15 cellular contexts compared by ENCODE assay signal in the genomic region with DNA sequence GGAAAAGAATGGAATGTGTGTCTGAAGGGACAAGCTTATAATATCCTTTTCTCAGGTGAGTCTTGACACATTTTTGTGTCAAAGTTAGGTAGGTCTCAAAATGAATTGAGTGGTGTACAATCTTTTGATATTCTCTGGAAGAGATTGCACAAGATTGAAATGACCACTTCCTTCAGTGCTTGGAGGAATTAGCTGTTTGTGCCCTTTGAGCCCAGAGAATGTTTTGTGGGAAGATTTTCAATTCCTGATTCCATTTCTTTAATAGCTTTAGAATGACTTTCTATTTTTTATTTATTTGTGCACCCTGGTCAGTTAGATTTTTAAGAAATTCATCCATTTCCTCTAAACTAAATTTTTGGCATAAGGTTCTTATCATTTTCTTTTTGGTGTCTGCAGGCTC. TPM values are rescaled to one million over a fixed set of nuclear protein-coding genes. Genes with fewer than 3 reads are reported as not detected.
DNase-seq lines count a peak whose midpoint lies in the region; ATAC-seq and TF ChIP-seq lines count a peak whose summit lies in the region.
"Had no signal": no experiment of that assay in that cellular context is flagged by ENCODE, and none has a peak within 500 bp of the region (broad histone marks: within the 10 kb centered on the region; RNA-seq: fewer than 3 reads in every experiment).

No MANE protein-coding gene starts in this region.

- H3K27me3 ChIP-seq in BJ (ENCODE audit: control insufficient read depth, insufficient read depth, low read length): no peaks in the 10 kb centered on the region

- TF ChIP-seq POLR2A in erythroblast (IDR thresholded peaks at IDR 0.05; ENCODE audit: low read length): no peak

- ATAC-seq in sciatic nerve (peak; percentile 77), HG03280 (IDR thresholded peaks at IDR 0.05; ENCODE audit: unreplicated experiment) (no peak)
- ATAC-seq: PC-3 had no signal

- POLR2A ChIA-PET in BJ (lab: Charles Lee): interaction anchor here (0.7 to 0.8 kb wide), 7 partner anchors 27 to 1107 kb away, joined by 3 to 9 read pairs (median 3); a partner anchor contains a TSS

- TF ChIP-seq CTCF in BJ (IDR thresholded peaks at IDR 0.05; ENCODE audit: insufficient read depth, low read depth, low read length): no peak

- H3K4me3 ChIP-seq in BJ (ENCODE audit: low read depth, low read length): no peak overlapping the region
- H3K4me3 ChIP-seq: HAP-1 had no signal

- peak; percentile 68 for DNase-seq in BJ (ENCODE audit: low read depth)
- peak; percentile 25 for DNase-seq in MV-4-11 (lab: John Stamatoyannopoulos, UW)
- peak; percentile 49 for DNase-seq in fibroblast of peridontal ligament (ENCODE audit: extremely low read depth)
- DNase-seq in sciatic nerve (ENCODE audit: low spot score): no peak
- DNase-seq in NCI-H1694 treated with DMSO at 0.1 percent for 48 hours (lab: John Stamatoyannopoulos, UW): no peak
- DNase-seq in erythroblast (lab: John Stamatoyannopoulos, UW): no peak
- DNase-seq: CD4-positive, alpha-beta memory T cell; DND-41; NCI-H1436 treated with DMSO at 0.1 percent for 48 hours; NCI-H226; NCI-H526 treated with DMSO at 0.1 percent for 48 hours; PC-3 had no signal

- intact Hi-C loops in sciatic nerve (cut with DNase I): no loop called here

- H3K36me3 ChIP-seq in BJ (ENCODE audit: control insufficient read depth, insufficient read depth, low read length): no peaks in the 10 kb centered on the region
- H3K36me3 ChIP-seq: HAP-1 had no signal

- CTCF ChIA-PET in BJ (lab: Yijun Ruan, JAX): interaction anchor here (1.0 to 14.0 kb wide), 8 partner anchors 9 to 152 kb away, joined by 3 to 512 read pairs (median 4); no protein-coding TSS in a partner anchor

RNA-seq across cellular contexts. Expression of a gene that starts 1.6 kb away (rescaled TPM):
- polyA plus RNA-seq in BJ (2011; rRNA removed): 0.22 and 0.40 TPM in 2 replicates
- not detected in 2 replicates for polyA minus RNA-seq in BJ (2011; rRNA and poly(A)+ RNA removed)
- 28.8 TPM for total RNA-seq in sciatic nerve
- total RNA-seq: CD4-positive, alpha-beta memory T cell; HT-29; PC-3 had no signal
- polyA plus RNA-seq: CD4-positive, alpha-beta memory T cell had no signal

RNA-seq across cellular contexts. Expression of a gene that starts 8.4 kb away (rescaled TPM):
- polyA plus RNA-seq in BJ (2011; rRNA removed): not detected in 2 replicates
- not detected in 2 replicates for polyA minus RNA-seq in BJ (2011; rRNA and poly(A)+ RNA removed)
- total RNA-seq in sciatic nerve: not detected
- total RNA-seq: CD4-positive, alpha-beta memory T cell; HT-29; PC-3 had no signal
- polyA plus RNA-seq: CD4-positive, alpha-beta memory T cell had no signal

RNA-seq across cellular contexts. Expression of a gene that starts 35.4 kb away (rescaled TPM):
- polyA plus RNA-seq in BJ (2011; rRNA removed): 0.10 and 0.11 TPM in 2 replicates
- not detected in 2 replicates for polyA minus RNA-seq in BJ (2011; rRNA and poly(A)+ RNA removed)
- 10.3 TPM for total RNA-seq in sciatic nerve
- total RNA-seq: CD4-positive, alpha-beta memory T cell; HT-29; PC-3 had no signal
- polyA plus RNA-seq: CD4-positive, alpha-beta memory T cell had no signal

Comparison
In these comparisons a context has a peak if more than half of its experiments do, and no peak if none do; other contexts are left out.
1. DNase-seq: peak in BJ (single experiment), MV-4-11 (single experiment) and fibroblast of peridontal ligament (single experiment); none in sciatic nerve (single experiment), NCI-H1694 treated with DMSO at 0.1 percent for 48 hours (single experiment) and erythroblast (0 of 2).